ENCODE assay signal across 12 cellular contexts in genomic region chr9:131273146-131273545, GRCh38. TPM values are rescaled to one million over a fixed set of nuclear protein-coding genes. Genes with fewer than 3 reads are reported as not detected.
DNase-seq lines count a peak whose midpoint lies in the region; TF ChIP-seq lines count a peak whose summit lies in the region.
"Had no signal": no experiment of that assay in that cellular context is flagged by ENCODE, and none has a peak within 500 bp of the region (broad histone marks: within the 10 kb centered on the region; RNA-seq: fewer than 3 reads in every experiment).

No MANE protein-coding gene starts in this region.

- peak overlapping the region; percentile 100 for H3K4me3 Mint-ChIP-seq in activated naive CD4-positive, alpha-beta T cell treated with anti-CD3 and anti-CD28 coated beads, Interleukin-2, amount 50 U/mL, for 24 hours
- H3K4me3 Mint-ChIP-seq: GM23338 had no signal

- intact Hi-C loops in lower leg skin (cut with DNase I; ENCODE audit: low total_unique reads), result no loop called here

- H3K36me3 Mint-ChIP-seq in activated naive CD4-positive, alpha-beta T cell treated with anti-CD3 and anti-CD28 coated beads, Interleukin-2, amount 50 U/mL, for 24 hours, result no peaks in the 10 kb centered on the region

- DNase-seq in activated naive CD4-positive, alpha-beta T cell (lab: John Stamatoyannopoulos, UW), result no peak
- DNase-seq in activated T-cell treated with anti-CD3 and anti-CD28 coated beads, Interleukin-2, amount 50 U/mL, for 48 hours, result peak; percentile 59 to 63
- DNase-seq in lower leg skin (ENCODE audit: low spot score in 2 of 2) (no peak), NCI-H146 (lab: John Stamatoyannopoulos, UW) (no peak), NCI-H2081 treated with DMSO at 0.1 percent for 48 hours (lab: John Stamatoyannopoulos, UW) (no peak), AG08396 (ENCODE audit: low spot score) (no peak)
- DNase-seq: Caco-2, MG63 had no signal

- no peaks in the 10 kb centered on the region for H3K36me3 ChIP-seq in urinary bladder (ENCODE audit: insufficient read depth)
- H3K36me3 ChIP-seq: MG63, pancreas had no signal

- H3K27ac Mint-ChIP-seq in activated naive CD4-positive, alpha-beta T cell treated with anti-CD3 and anti-CD28 coated beads, Interleukin-2, amount 50 U/mL, for 24 hours, result peak overlapping the region; percentile 99
- H3K27ac Mint-ChIP-seq: GM23338 had no signal

- H3K27ac ChIP-seq in urinary bladder (ENCODE audit: low read depth), result peak overlapping the region; percentile 47

- peaks cover 42% of the 10 kb centered on the region for H3K4me1 Mint-ChIP-seq in activated naive CD4-positive, alpha-beta T cell treated with anti-CD3 and anti-CD28 coated beads, Interleukin-2, amount 50 U/mL, for 24 hours

- 70 to 72% methylated on average over 15 of the region's 15 CpGs for WGBS in lower leg skin, 2 donors
- 80% methylated on average over 15 of the region's 15 CpGs for WGBS in urinary bladder

- H3K9me3 Mint-ChIP-seq in activated naive CD4-positive, alpha-beta T cell treated with anti-CD3 and anti-CD28 coated beads, Interleukin-2, amount 50 U/mL, for 24 hours, result no peaks in the 10 kb centered on the region
- H3K9me3 Mint-ChIP-seq: GM23338 had no signal

- H3K27me3 Mint-ChIP-seq in activated naive CD4-positive, alpha-beta T cell treated with anti-CD3 and anti-CD28 coated beads, Interleukin-2, amount 50 U/mL, for 24 hours, result no peaks in the 10 kb centered on the region

- H3K4me1 ChIP-seq in urinary bladder (ENCODE audit: insufficient read depth), result no peaks in the 10 kb centered on the region
- H3K4me1 ChIP-seq: pancreas had no signal

- H3K4me3 ChIP-seq in lower leg skin (ENCODE audit: low read depth, poor library complexity, severe bottlenecking) (peak overlapping the region; percentile 19), urinary bladder (ENCODE audit: low read depth, low read length) (peak overlapping the region; percentile 26)
- H3K4me3 ChIP-seq: GM23338, MG63 had no signal

- TF ChIP-seq CTCF in lower leg skin (IDR thresholded peaks at IDR 0.05), result no peak

- no peak for TF ChIP-seq POLR2A in lower leg skin (IDR thresholded peaks at IDR 0.05)

RNA-seq across cellular contexts. Expression of gene FAM78A, which starts 3.2 kb away (rescaled TPM):
- total RNA-seq in lower leg skin (1 to 10 TPM in 2 of 4 donors, under 1 TPM in 2; 0.55 to 1.7 (median 1.2) TPM), urinary bladder (3.1 TPM)
- polyA plus RNA-seq in urinary bladder, result 1.9 TPM

RNA-seq across cellular contexts. Expression of gene PLPP7, which starts 16.4 kb away (rescaled TPM):
- total RNA-seq in lower leg skin (1 to 10 TPM in 2 of 4 donors, under 1 TPM in 1, not detected in 1; 0.27 to 2.6 (median 1.1) TPM), urinary bladder (4.1 TPM)
- polyA plus RNA-seq in urinary bladder, result 11.0 TPM

Comparison
In these comparisons a context has a peak if more than half of its experiments do, and no peak if none do; other contexts are left out.
1. DNase-seq: peak in activated T-cell treated with anti-CD3 and anti-CD28 coated beads, Interleukin-2, amount 50 U/mL, for 48 hours (2 of 2); none in activated naive CD4-positive, alpha-beta T cell (0 of 4), lower leg skin (0 of 2), NCI-H146 (single experiment), NCI-H2081 treated with DMSO at 0.1 percent for 48 hours (single experiment) and AG08396 (single experiment).